1 cellular context compared by ENCODE assay signal in genomic region chr2:148493822-148494563, GRCh38.
TF ChIP-seq lines count a peak whose summit lies in the region.

No MANE protein-coding gene starts in this region.

TF ChIP-seq in K562, 482 proteins besides CTCF, POLR2A, EP300 and RAD21 (continued from another document):
- TF ChIP-seq ZNF407 (IDR thresholded peaks at IDR 0.05; ENCODE audit: low read depth): no peak
- no peak for TF ChIP-seq SIN3A (IDR thresholded peaks at IDR 0.05; ENCODE audit: borderline replicate concordance in 2 of 2, control insufficient read depth in 1 of 2, low read depth in 2 of 2, low read length in 2 of 2)
- TF ChIP-seq TFAM (CRISPR knock-in tag; conservative IDR thresholded peaks at IDR 0.05): no peak
- TF ChIP-seq ZNF324 (CRISPR knock-in tag; IDR thresholded peaks at IDR 0.05): no peak
- TF ChIP-seq ZZZ3 (IDR thresholded peaks at IDR 0.05): no peak
- TF ChIP-seq ETS1 (conservative IDR thresholded peaks at IDR 0.05; ENCODE audit: control insufficient read depth, low read depth, low read length): no peak
- no peak for TF ChIP-seq SREBF2 (CRISPR knock-in tag; IDR thresholded peaks at IDR 0.05)
TF ChIP-seq in K562: peak in this region for 0.
